ENCODE assay signal across 7 cellular contexts in genomic region chr5:251980-252379, GRCh38. TPM values are rescaled to one million over a fixed set of nuclear protein-coding genes. Genes with fewer than 3 reads are reported as not detected.
DNase-seq lines count a peak whose midpoint lies in the region; ATAC-seq and TF ChIP-seq lines count a peak whose summit lies in the region.
"Not testable (repeated sequence)": the region's sequence is repeated elsewhere in the genome, so short reads cannot be mapped to it uniquely, and the experiment has no call there.

No MANE protein-coding gene starts in this region.

- H3K27ac Mint-ChIP-seq in CD8-positive, alpha-beta T cell: peak overlapping the region; percentile 10
- H3K27ac Mint-ChIP-seq in activated B cell treated with CpG ODN at 0.5 μM for 24 hours (peak overlapping the region; percentile 76), memory B cell (peak overlapping the region; percentile 77)
- H3K27ac Mint-ChIP-seq in activated T-helper 17 cell treated with anti-CD3 and anti-CD28 coated beads, Interleukin-2, amount 50 U/mL, for 72 hours: peak overlapping the region; percentile 86

- H3K36me3 ChIP-seq in CD8-positive, alpha-beta T cell (ENCODE audit: insufficient read depth, low read length): peaks cover 20% of the 10 kb centered on the region
- H3K36me3 ChIP-seq in OCI-LY1 (ENCODE audit: insufficient read depth, low read length): peaks cover 70% of the 10 kb centered on the region
- H3K36me3 ChIP-seq in duodenal mucosa (ENCODE audit: control insufficient read depth in 1 of 2, insufficient read depth in 2 of 2, low read length in 2 of 2): peaks cover 14 to 47% of the 10 kb centered on the region in 2 donors
- H3K36me3 ChIP-seq in suprapubic skin: peaks cover 75% of the 10 kb centered on the region

- H3F3A ChIP-seq in OCI-LY1 (ENCODE audit: insufficient read depth, low read length): not testable (repeated sequence)

- not testable (repeated sequence) for H3K27ac ChIP-seq in CD8-positive, alpha-beta T cell (ENCODE audit: low read depth, low read length)
- H3K27ac ChIP-seq in OCI-LY1 (ENCODE audit: low read depth, low read length, poor library complexity, severe bottlenecking) (peak overlapping the region; percentile 10), duodenal mucosa (ENCODE audit: low read depth, low read length) (peak overlapping the region; percentile 66), suprapubic skin (peak overlapping the region; percentile 41)

- not testable (repeated sequence) for TF ChIP-seq POLR2A in suprapubic skin (IDR thresholded peaks at IDR 0.05)

- H3K9ac ChIP-seq in OCI-LY1 (ENCODE audit: low read length); duodenal mucosa (ENCODE audit: low read depth in 1 of 2, low read length in 2 of 2): not testable (repeated sequence)

- H3K27me3 ChIP-seq in CD8-positive, alpha-beta T cell (ENCODE audit: insufficient read depth, low read length); OCI-LY1 (ENCODE audit: insufficient read depth, low read length); duodenal mucosa (ENCODE audit: control insufficient read depth in 1 of 2, insufficient read depth in 2 of 2, low read length in 2 of 2); suprapubic skin: not testable (repeated sequence)

- H3K4me1 ChIP-seq in CD8-positive, alpha-beta T cell (ENCODE audit: insufficient read depth, low read length); OCI-LY1 (ENCODE audit: insufficient read depth, low read length, severe bottlenecking); suprapubic skin: not testable (repeated sequence)
- H3K4me1 ChIP-seq in duodenal mucosa (ENCODE audit: control insufficient read depth in 1 of 2, insufficient read depth in 2 of 2, low read length in 2 of 2): peaks cover 5 to 22% of the 10 kb centered on the region in 2 donors

- not testable (repeated sequence) for H3K9me2 ChIP-seq in OCI-LY1 (ENCODE audit: low read depth, low read length)

- not testable (repeated sequence) for TF ChIP-seq CTCF in CD8-positive, alpha-beta T cell (IDR thresholded peaks at IDR 0.05); OCI-LY1 (IDR thresholded peaks at IDR 0.05; ENCODE audit: low read length); activated B cell treated with CpG ODN at 0.5 μM for 24 hours (IDR thresholded peaks at IDR 0.05); suprapubic skin (IDR thresholded peaks at IDR 0.05)

- H2AFZ ChIP-seq in OCI-LY1 (ENCODE audit: low read length): not testable (repeated sequence)

- CTCF ChIA-PET in CD8-positive, alpha-beta T cell (lab: Charles Lee); activated B cell treated with CpG ODN at 0.5 μM for 24 hours (lab: Charles Lee): not testable (repeated sequence)

- 67% methylated on average over 11 of the region's 11 CpGs for WGBS in suprapubic skin

- H3K4me2 ChIP-seq in OCI-LY1 (ENCODE audit: low read length): peak overlapping the region; percentile 26; the same call in 1 of the 2 replicates

- DNase-seq in CD8-positive, alpha-beta T cell; activated B cell treated with CpG ODN at 0.5 μM for 24 hours; memory B cell (ENCODE audit: low spot score in 2 of 2); suprapubic skin (ENCODE audit: low spot score in 2 of 2): not testable (repeated sequence)

- H3K4me3 Mint-ChIP-seq in CD8-positive, alpha-beta T cell; activated B cell treated with CpG ODN at 0.5 μM for 24 hours; memory B cell: not testable (repeated sequence)
- H3K4me3 Mint-ChIP-seq in activated T-helper 17 cell treated with anti-CD3 and anti-CD28 coated beads, Interleukin-2, amount 50 U/mL, for 72 hours: peak overlapping the region; percentile 54

- TF ChIP-seq EP300 in suprapubic skin (IDR thresholded peaks at IDR 0.05): not testable (repeated sequence)

- not testable (repeated sequence) for H3K9me3 Mint-ChIP-seq in CD8-positive, alpha-beta T cell; activated B cell treated with CpG ODN at 0.5 μM for 24 hours; activated T-helper 17 cell treated with anti-CD3 and anti-CD28 coated beads, Interleukin-2, amount 50 U/mL, for 72 hours; memory B cell

- not testable (repeated sequence) for H3K9me3 ChIP-seq in CD8-positive, alpha-beta T cell (ENCODE audit: low read length); OCI-LY1 (ENCODE audit: low read length); duodenal mucosa (ENCODE audit: control insufficient read depth in 1 of 2, low read length in 2 of 2); suprapubic skin

- ATAC-seq in CD8-positive, alpha-beta T cell; activated B cell treated with CpG ODN at 0.5 μM for 24 hours (ENCODE audit: low read depth); activated T-helper 17 cell treated with anti-CD3 and anti-CD28 coated beads, Interleukin-2, amount 50 U/mL, for 72 hours (replicated peaks); memory B cell (ENCODE audit: low read depth): not testable (repeated sequence)

- intact Hi-C loops in CD8-positive, alpha-beta T cell (cut with DNase I, micrococcal nuclease); activated B cell treated with CpG ODN at 0.5 μM for 24 hours (cut with micrococcal nuclease): not testable (repeated sequence)

- not testable (repeated sequence) for H3K79me2 ChIP-seq in OCI-LY1 (ENCODE audit: insufficient read depth, low read length)

- H3K4me3 ChIP-seq in CD8-positive, alpha-beta T cell (ENCODE audit: low read depth, low read length); OCI-LY1 (ENCODE audit: low read depth, low read length, poor library complexity, severe bottlenecking); duodenal mucosa (ENCODE audit: low read depth in 1 of 2, low read length in 2 of 2); suprapubic skin: not testable (repeated sequence)

- POLR2A ChIA-PET in CD8-positive, alpha-beta T cell (lab: Charles Lee); activated B cell treated with CpG ODN at 0.5 μM for 24 hours (lab: Charles Lee): not testable (repeated sequence)

- H3K4me1 Mint-ChIP-seq in CD8-positive, alpha-beta T cell (ENCODE audit: low read depth); activated B cell treated with CpG ODN at 0.5 μM for 24 hours; activated T-helper 17 cell treated with anti-CD3 and anti-CD28 coated beads, Interleukin-2, amount 50 U/mL, for 72 hours; memory B cell: not testable (repeated sequence)

- peaks cover 77% of the 10 kb centered on the region for H3K36me3 Mint-ChIP-seq in CD8-positive, alpha-beta T cell
- peaks cover 76% of the 10 kb centered on the region for H3K36me3 Mint-ChIP-seq in activated B cell treated with CpG ODN at 0.5 μM for 24 hours (ENCODE audit: low read depth)
- H3K36me3 Mint-ChIP-seq in activated T-helper 17 cell treated with anti-CD3 and anti-CD28 coated beads, Interleukin-2, amount 50 U/mL, for 72 hours (ENCODE audit: low read depth): peaks cover 84% of the 10 kb centered on the region
- H3K36me3 Mint-ChIP-seq in memory B cell: peaks cover 30% of the 10 kb centered on the region

- H3K27me3 Mint-ChIP-seq in CD8-positive, alpha-beta T cell (ENCODE audit: low read depth); activated B cell treated with CpG ODN at 0.5 μM for 24 hours; activated T-helper 17 cell treated with anti-CD3 and anti-CD28 coated beads, Interleukin-2, amount 50 U/mL, for 72 hours; memory B cell: not testable (repeated sequence)

- H4K20me1 ChIP-seq in OCI-LY1 (ENCODE audit: insufficient read depth, low read length): not testable (repeated sequence)

RNA-seq across cellular contexts. Expression of gene PDCD6, which starts 19.5 kb away (rescaled TPM):
- 10 to 100 TPM; 34.4 to 38.7 TPM for total RNA-seq in CD8-positive, alpha-beta T cell
- 113 and 116 TPM in 2 replicates for total RNA-seq in activated B cell treated with CpG ODN at 0.5 μM for 24 hours
- total RNA-seq in activated T-helper 17 cell treated with anti-CD3 and anti-CD28 coated beads, Interleukin-2, amount 50 U/mL, for 72 hours: 10 to 100 TPM; 64.5 to 83.0 TPM
- 100 to 1,000 TPM in 1 of 4 donors, 10 to 100 TPM in 3; 90.1 to 105 (median 96.7) TPM for total RNA-seq in suprapubic skin

RNA-seq across cellular contexts. Expression of gene SDHA, which starts 33.9 kb away (rescaled TPM):
- 100 to 1,000 TPM; 203 to 216 TPM for total RNA-seq in CD8-positive, alpha-beta T cell
- total RNA-seq in activated B cell treated with CpG ODN at 0.5 μM for 24 hours: 90.5 and 95.7 TPM in 2 replicates
- total RNA-seq in activated T-helper 17 cell treated with anti-CD3 and anti-CD28 coated beads, Interleukin-2, amount 50 U/mL, for 72 hours: 100 to 1,000 TPM; 132 to 177 TPM
- total RNA-seq in suprapubic skin: 10 to 100 TPM; 51.5 to 80.2 (median 68.7) TPM

RNA-seq across cellular contexts. Expression of gene CCDC127, which starts 34.0 kb away (rescaled TPM):
- total RNA-seq in CD8-positive, alpha-beta T cell: 1 to 10 TPM; 1.5 to 2.2 TPM
- 5.7 and 6.4 TPM in 2 replicates for total RNA-seq in activated B cell treated with CpG ODN at 0.5 μM for 24 hours
- 10 to 100 TPM in 1 of 2 donors, 1 to 10 TPM in 1; 6.4 to 10.5 TPM for total RNA-seq in activated T-helper 17 cell treated with anti-CD3 and anti-CD28 coated beads, Interleukin-2, amount 50 U/mL, for 72 hours
- total RNA-seq in suprapubic skin: 10 to 100 TPM in 1 of 4 donors, 1 to 10 TPM in 3; 3.1 to 11.7 (median 5.1) TPM

Comparison
In these comparisons a context has a peak if more than half of its experiments do, and no peak if none do; other contexts are left out.
1. H3K27ac Mint-ChIP-seq: peak in every context shown above with its lines; median percentile 86 in activated T-helper 17 cell treated with anti-CD3 and anti-CD28 coated beads, Interleukin-2, amount 50 U/mL, for 72 hours; 77 in memory B cell; 76 in activated B cell treated with CpG ODN at 0.5 μM for 24 hours; 10 in CD8-positive, alpha-beta T cell.